ENCODE assay signal across 16 cellular contexts in genomic region chr3:170465935-170466334, GRCh38. TPM values are rescaled to one million over a fixed set of nuclear protein-coding genes. Genes with fewer than 3 reads are reported as not detected.
DNase-seq lines count a peak whose midpoint lies in the region; ATAC-seq, FAIRE-seq and TF ChIP-seq lines count a peak whose summit lies in the region.
"Had no signal": no experiment of that assay in that cellular context is flagged by ENCODE, and none has a peak within 500 bp of the region (broad histone marks: within the 10 kb centered on the region; RNA-seq: fewer than 3 reads in every experiment).

No MANE protein-coding gene starts in this region.

- peak in 1 of 2 experiments; percentile 46 for DNase-seq in A549 (ENCODE audit: low read depth in 1 of 2, low spot score in 1 of 2)
- DNase-seq in M059J (ENCODE audit: low read depth), result peak; percentile 36
- peak in 1 of 3 donors; percentile 58 for DNase-seq in right lobe of liver
- no peak for DNase-seq in activated CD8-positive, alpha-beta memory T cell treated with anti-CD3 and anti-CD28 coated beads, Interleukin-2, amount 10 ng/mL, durations not matched to agents 7 days and 5 days
- no peak for DNase-seq in mucosa of gallbladder (ENCODE audit: low spot score)
- no peak for DNase-seq in activated naive CD4-positive, alpha-beta T cell treated with Interleukin-2 at 50 U/mL for 16 hours
- DNase-seq: DMS 273 treated with DMSO at 0.1 percent for 48 hours, NCI-H146, NCI-H2081, NCI-H510A treated with DMSO at 0.1 percent for 48 hours had no signal

- H3K9me3 ChIP-seq in A549, result no peaks in the 10 kb centered on the region
- H3K9me3 ChIP-seq in right lobe of liver, result no peaks in the 10 kb centered on the region

- no peak for TF ChIP-seq EP300 in A549 (IDR thresholded peaks at IDR 0.05)

- no peaks in the 10 kb centered on the region for H3K9me3 Mint-ChIP-seq in activated CD8-positive, alpha-beta memory T cell treated with anti-CD3 and anti-CD28 coated beads, Interleukin-2, amount 10 ng/mL, durations not matched to agents 7 days and 5 days (ENCODE audit: low read depth)

- POLR2A ChIA-PET in A549 (lab: Yijun Ruan, JAX), result no interaction called here

- ATAC-seq in A549 (peak in 1 of 2 experiments; percentile 51; a peak in 3 of 6 replicates), right lobe of liver (peak; percentile 69 to 83 (median 77)), HG02610 (IDR thresholded peaks at IDR 0.05; ENCODE audit: unreplicated experiment) (no peak)
- no peak for ATAC-seq in activated CD8-positive, alpha-beta memory T cell treated with anti-CD3 and anti-CD28 coated beads, Interleukin-2, amount 10 ng/mL, durations not matched to agents 7 days and 5 days

- FAIRE-seq in A549 (lab: Jason Lieb, UNC), result no peak
- FAIRE-seq: A204.1, H54, HTR-8/SVneo had no signal

- no peaks in the 10 kb centered on the region for H3K36me3 Mint-ChIP-seq in activated CD8-positive, alpha-beta memory T cell treated with anti-CD3 and anti-CD28 coated beads, Interleukin-2, amount 10 ng/mL, durations not matched to agents 7 days and 5 days

- no peak overlapping the region; a peak in 1 of 6 replicates for H3K27ac ChIP-seq in A549
- peak overlapping the region; percentile 99 for H3K27ac ChIP-seq in angular gyrus (ENCODE audit: low read depth, low read length)
- H3K27ac ChIP-seq in right lobe of liver, result no peak overlapping the region
- H3K27ac ChIP-seq: C4-2B had no signal

- no peaks in the 10 kb centered on the region for H3K36me3 ChIP-seq in right lobe of liver

- CTCF ChIA-PET in A549 (lab: Yijun Ruan, JAX), result interaction anchor here (1.0 to 1.4 kb wide), 4 partner anchors 17 to 299 kb away, joined by 3 to 7 read pairs (median 4); no protein-coding TSS in a partner anchor
- CTCF ChIA-PET in activated CD8-positive, alpha-beta memory T cell treated with anti-CD3 and anti-CD28 coated beads, Interleukin-2, amount 10 ng/mL, durations not matched to agents 7 days and 5 days (lab: Charles Lee), result no interaction called here

- H3K4me3 ChIP-seq in A549 (no peak overlapping the region), right lobe of liver (no peak overlapping the region)

- 58% methylated on average over 2 of the region's 2 CpGs for WGBS in A549 (ENCODE audit: missing lambda C conversion rate)
- 43% methylated on average over 2 of the region's 2 CpGs for WGBS in right lobe of liver (ENCODE audit: insufficient coverage, low coverage, low lambda C conversion rate, missing lambda C conversion rate)

- no peak for TF ChIP-seq RAD21 in A549 (conservative IDR thresholded peaks at IDR 0.05 in 1 of 2, IDR thresholded peaks at IDR 0.05 in 1 of 2)

- intact Hi-C loops in right lobe of liver (cut with DNase I), result no loop called here

- no peak for TF ChIP-seq POLR2A in A549 (IDR thresholded peaks at IDR 0.05; ENCODE audit: low read length)
- no peak for TF ChIP-seq POLR2A in right lobe of liver (IDR thresholded peaks at IDR 0.05)

- peaks cover 12% of the 10 kb centered on the region for H3K4me1 Mint-ChIP-seq in activated CD8-positive, alpha-beta memory T cell treated with anti-CD3 and anti-CD28 coated beads, Interleukin-2, amount 10 ng/mL, durations not matched to agents 7 days and 5 days

- H3K27ac Mint-ChIP-seq in activated CD8-positive, alpha-beta memory T cell treated with anti-CD3 and anti-CD28 coated beads, Interleukin-2, amount 10 ng/mL, durations not matched to agents 7 days and 5 days, result no peak overlapping the region

- no peak overlapping the region for H3K4me3 Mint-ChIP-seq in activated CD8-positive, alpha-beta memory T cell treated with anti-CD3 and anti-CD28 coated beads, Interleukin-2, amount 10 ng/mL, durations not matched to agents 7 days and 5 days

- H3K4me1 ChIP-seq in A549, result peaks cover 45% of the 10 kb centered on the region
- H3K4me1 ChIP-seq in right lobe of liver, result peaks cover 0 to 6% (median 2%) of the 10 kb centered on the region in 4 donors

- no peak for TF ChIP-seq CTCF in A549 (IDR thresholded peaks at IDR 0.05)
- TF ChIP-seq CTCF in right lobe of liver (IDR thresholded peaks at IDR 0.05), result no peak

- H3K4me2 ChIP-seq in A549, result peak overlapping the region; percentile 55

- no peaks in the 10 kb centered on the region for H3K27me3 ChIP-seq in right lobe of liver

- H3K27me3 Mint-ChIP-seq in activated CD8-positive, alpha-beta memory T cell treated with anti-CD3 and anti-CD28 coated beads, Interleukin-2, amount 10 ng/mL, durations not matched to agents 7 days and 5 days, result peaks cover 39% of the 10 kb centered on the region

TF ChIP-seq in A549, 52 proteins besides CTCF, POLR2A, EP300 and RAD21:
- TF ChIP-seq CBX8 (IDR thresholded peaks at IDR 0.05), result no peak
- TF ChIP-seq MAX (IDR thresholded peaks at IDR 0.05), result no peak
- no peak for TF ChIP-seq ZC3H11A (IDR thresholded peaks at IDR 0.05)
- no peak for TF ChIP-seq SMC3 (IDR thresholded peaks at IDR 0.05)
- TF ChIP-seq RNF2 (IDR thresholded peaks at IDR 0.05; ENCODE audit: borderline replicate concordance, low read depth), result no peak
- no peak for TF ChIP-seq JUN (IDR thresholded peaks at IDR 0.05)
- no peak for TF ChIP-seq E2F6 (IDR thresholded peaks at IDR 0.05; ENCODE audit: borderline replicate concordance, low read depth)
- TF ChIP-seq HOXB13 (CRISPR knock-in tag; IDR thresholded peaks at IDR 0.05; ENCODE audit: low read depth), result no peak
- peak; percentile 41; the same call in 1 of the 2 replicates for TF ChIP-seq GATA3 (IDR thresholded peaks at IDR 0.05; ENCODE audit: borderline replicate concordance)
- TF ChIP-seq ELK1 (IDR thresholded peaks at IDR 0.05; ENCODE audit: low read depth, low read length), result no peak
- TF ChIP-seq MAZ (IDR thresholded peaks at IDR 0.05; ENCODE audit: borderline replicate concordance, low read depth, low read length), result no peak
- TF ChIP-seq FOSL2 (IDR thresholded peaks at IDR 0.05), result no peak
- no peak for TF ChIP-seq FOSL2 (CRISPR knock-in tag; IDR thresholded peaks at IDR 0.05)
- TF ChIP-seq JUNB (IDR thresholded peaks at IDR 0.05), result peak; percentile 54
- TF ChIP-seq EHF (CRISPR knock-in tag; IDR thresholded peaks at IDR 0.05), result no peak
- no peak for TF ChIP-seq NR3C1 (IDR thresholded peaks at IDR 0.05)
- no peak for TF ChIP-seq PHF8 (IDR thresholded peaks at IDR 0.05; ENCODE audit: borderline replicate concordance, low read depth)
- TF ChIP-seq RCOR1 (IDR thresholded peaks at IDR 0.05; ENCODE audit: low read depth, low read length), result no peak
- no peak for TF ChIP-seq POLR2AphosphoS2 (conservative IDR thresholded peaks at IDR 0.05; ENCODE audit: low read length)

RNA-seq across cellular contexts. Expression of gene CLDN11, which starts 47.3 kb away (rescaled TPM):
- polyA plus RNA-seq in A549 (2011; rRNA removed) (0.42 and 0.44 TPM in 2 replicates), A549 (2017; fragmentation: RNase III; extraction: RNeasy Plus Mini Kit Qiagen cat#74134 plus additional on column Dnase treatment) (0.42 to 0.61 TPM (median 0.56 TPM) in 3 replicates)
- polyA plus RNA-seq in A549 (2012; cell fraction: cytosol; rRNA removed), result 0.32 and 0.42 TPM in 2 replicates
- polyA plus RNA-seq in A549 (2012; cell fraction: nucleus; rRNA removed), result 2.6 and 3.2 TPM in 2 replicates
- polyA minus RNA-seq in A549 (2011; rRNA and poly(A)+ RNA removed), result 0.21 and 0.49 TPM in 2 replicates
- total RNA-seq in M059J (2014; rRNA removed; shearing (Covaris generic)), result 39.0 and 39.7 TPM in 2 replicates
- total RNA-seq in right lobe of liver (1 to 10 TPM in 5 of 6 experiments, under 1 TPM in 1; 0.97 to 5.0 (median 1.5) TPM), mucosa of gallbladder (36.7 TPM)
- total RNA-seq in activated CD8-positive, alpha-beta memory T cell treated with anti-CD3 and anti-CD28 coated beads, Interleukin-2, amount 10 ng/mL, durations not matched to agents 7 days and 5 days, result under 1 TPM in 1 of 2 experiments, not detected in 1; 0.16 TPM

Comparison
In these comparisons a context has a peak if more than half of its experiments do, and no peak if none do; other contexts are left out.
1. ATAC-seq: peak in right lobe of liver (4 of 4); none in activated CD8-positive, alpha-beta memory T cell treated with anti-CD3 and anti-CD28 coated beads, Interleukin-2, amount 10 ng/mL, durations not matched to agents 7 days and 5 days (single experiment) and HG02610 (single experiment).